Comparison of ENCODE assay signal across 1 cellular context in genomic region chr6:157221049-157221816, GRCh38.
TF ChIP-seq lines count a peak whose summit lies in the region.

No MANE protein-coding gene starts in this region.

TF ChIP-seq in HepG2, 621 proteins besides CTCF, POLR2A, EP300 and RAD21 (continued from another document and continues in another):
- TF ChIP-seq ARID4A (CRISPR knock-in tag; IDR thresholded peaks at IDR 0.05; ENCODE audit: borderline replicate concordance) (peak; percentile 70; the same call in 1 of the 2 replicates), AHR (CRISPR knock-in tag; IDR thresholded peaks at IDR 0.05) (peak; percentile 31; the same call in 1 of the 2 replicates), RFXAP (CRISPR knock-in tag; IDR thresholded peaks at IDR 0.05; ENCODE audit: borderline replicate concordance) (no peak), RELA (CRISPR knock-in tag; IDR thresholded peaks at IDR 0.05) (no peak), FLYWCH1 (CRISPR knock-in tag; IDR thresholded peaks at IDR 0.05) (no peak), ZFP91 (CRISPR knock-in tag; IDR thresholded peaks at IDR 0.05; ENCODE audit: borderline replicate concordance) (no peak), FOXO1 (CRISPR knock-in tag; IDR thresholded peaks at IDR 0.05) (no peak), ZBTB2 (CRISPR knock-in tag; IDR thresholded peaks at IDR 0.05; ENCODE audit: low read depth) (peak; percentile 94), ZIK1 (CRISPR knock-in tag; IDR thresholded peaks at IDR 0.05; ENCODE audit: borderline replicate concordance, low read depth) (no peak), ZNF646 (CRISPR knock-in tag; IDR thresholded peaks at IDR 0.05) (peak; percentile 81), RAD51 (IDR thresholded peaks at IDR 0.05; ENCODE audit: borderline replicate concordance) (no peak), THAP7 (CRISPR knock-in tag; IDR thresholded peaks at IDR 0.05) (no peak), NR2F2 (IDR thresholded peaks at IDR 0.05; ENCODE audit: borderline replicate concordance, low read depth) (no peak), ZMYM2 (CRISPR knock-in tag; IDR thresholded peaks at IDR 0.05) (peak; percentile 84; the same call in 1 of the 2 replicates), BATF2 (CRISPR knock-in tag; IDR thresholded peaks at IDR 0.05) (no peak), CSRNP1 (CRISPR knock-in tag; IDR thresholded peaks at IDR 0.05) (peak; percentile 92), SIX4 (CRISPR knock-in tag; IDR thresholded peaks at IDR 0.05) (no peak), GRHL1 (CRISPR knock-in tag; conservative IDR thresholded peaks at IDR 0.05) (no peak), ZSCAN29 (CRISPR knock-in tag; conservative IDR thresholded peaks at IDR 0.05) (peak; percentile 93), MEIS2 (CRISPR knock-in tag; IDR thresholded peaks at IDR 0.05) (no peak), ZBTB39 (CRISPR knock-in tag; IDR thresholded peaks at IDR 0.05) (0 out of 2 replicates have a peak, but pooled peaks have one; percentile 53), ZNF230 (CRISPR knock-in tag; IDR thresholded peaks at IDR 0.05) (no peak), ZNF75D (CRISPR knock-in tag; IDR thresholded peaks at IDR 0.05; ENCODE audit: borderline replicate concordance) (no peak)
